Comparison of ENCODE assay signal across 1 cellular context in genomic region chr9:87684627-87685204, GRCh38.
TF ChIP-seq lines count a peak whose summit lies in the region.

No MANE protein-coding gene starts in this region.

TF ChIP-seq in GM23338, 12 proteins besides CTCF, POLR2A, EP300 and RAD21:
- TF ChIP-seq ZNF462 (CRISPR knock-in tag; IDR thresholded peaks at IDR 0.05), result no peak
- TF ChIP-seq ETS1 (IDR thresholded peaks at IDR 0.05), result no peak
- no peak for TF ChIP-seq EZH2phosphoT487 (IDR thresholded peaks at IDR 0.05; ENCODE audit: unreplicated experiment)
- TF ChIP-seq JUNB (IDR thresholded peaks at IDR 0.05; ENCODE audit: unreplicated experiment), result no peak
- TF ChIP-seq ZNF114 (CRISPR knock-in tag; IDR thresholded peaks at IDR 0.05), result no peak
- TF ChIP-seq REST (IDR thresholded peaks at IDR 0.05; ENCODE audit: unreplicated experiment), result no peak
- no peak for TF ChIP-seq POLR2AphosphoS5 (IDR thresholded peaks at IDR 0.05; ENCODE audit: low read depth)
- TF ChIP-seq CREB1 (CRISPR knock-in tag; IDR thresholded peaks at IDR 0.05; ENCODE audit: low read depth), result no peak
- no peak for TF ChIP-seq EZH2 (IDR thresholded peaks at IDR 0.05; ENCODE audit: low read depth, unreplicated experiment)
- no peak for TF ChIP-seq NANOG (IDR thresholded peaks at IDR 0.05; ENCODE audit: borderline replicate concordance)
- no peak for TF ChIP-seq STAT1 (IDR thresholded peaks at IDR 0.05; ENCODE audit: unreplicated experiment)
- TF ChIP-seq ZNF331 (CRISPR knock-in tag; IDR thresholded peaks at IDR 0.05; ENCODE audit: low read depth), result no peak
